29 cellular contexts compared by ENCODE assay signal in the genomic region with DNA sequence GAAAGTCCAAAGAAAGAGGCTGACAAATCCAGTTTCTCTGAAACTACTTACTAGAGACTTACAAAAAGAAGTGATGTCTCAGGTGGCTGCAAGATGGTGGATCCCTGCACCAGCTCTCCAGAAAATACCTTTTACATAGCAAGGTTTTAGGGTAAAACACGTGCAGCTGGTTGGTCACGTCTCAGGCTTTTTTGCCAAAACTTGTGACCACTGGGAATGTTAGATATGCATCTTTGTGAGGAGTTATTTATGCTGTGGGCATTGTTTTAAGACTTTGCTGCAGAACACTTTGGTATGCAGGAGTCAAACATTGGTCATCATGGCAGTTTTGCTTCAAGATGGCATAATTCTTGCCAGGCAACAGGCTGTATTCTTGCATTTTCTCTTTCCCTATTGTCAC.
"Had no signal": no experiment of that assay in that cellular context is flagged by ENCODE, and none has a peak within 500 bp of the region (broad histone marks: within the 10 kb centered on the region; RNA-seq: fewer than 3 reads in every experiment).

No MANE protein-coding gene starts in this region.

- H3K9me3 Mint-ChIP-seq: brain had no signal

- ATAC-seq: activated CD4-positive, CD25-positive, alpha-beta regulatory T cell treated with anti-CD3 and anti-CD28 coated beads, Interleukin-2, amount 50 U/mL, for 24 hours; activated CD8-positive, alpha-beta T cell treated with anti-CD3 and anti-CD28 coated beads for 36 hours; activated T-cell treated with anti-CD3 and anti-CD28 coated beads, Interleukin-2, amount 50 U/mL, for 72 hours had no signal

- H3K36me3 ChIP-seq: cardiac muscle cell, Peyer's patch, SJCRH30 had no signal

- H3K27me3 ChIP-seq: cardiac muscle cell, Peyer's patch, SJCRH30 had no signal

- H3K4me3 Mint-ChIP-seq: activated CD8-positive, alpha-beta T cell treated with anti-CD3 and anti-CD28 coated beads for 36 hours; activated T-cell treated with anti-CD3 and anti-CD28 coated beads, Interleukin-2, amount 50 U/mL, for 72 hours; brain; T-helper 2 cell treated with Interferon-gamma antibody and Interleukin-4, amounts not matched to agents 5 μg/mL and 100 μg/mL, for 36 hours had no signal

- H3K27ac Mint-ChIP-seq: activated CD8-positive, alpha-beta T cell treated with anti-CD3 and anti-CD28 coated beads for 36 hours; activated T-cell treated with anti-CD3 and anti-CD28 coated beads, Interleukin-2, amount 50 U/mL, for 72 hours; activated T-helper 2 cell treated with anti-CD3 and anti-CD28 coated beads, Interferon-gamma antibody, Interleukin-2, Interleukin-4, amounts not matched to agents 10 μg/mL and 5 μg/mL and 100 μg/mL, durations not matched to agents 14 hours and 24 hours and 36 hours; T-helper 2 cell treated with Interferon-gamma antibody and Interleukin-4, amounts not matched to agents 5 μg/mL and 100 μg/mL, for 36 hours had no signal

- H3K9me2 ChIP-seq: SK-N-SH had no signal

- H3K4me2 ChIP-seq: SK-N-SH had no signal

- H3K4me1 Mint-ChIP-seq: brain had no signal

- H3K36me3 Mint-ChIP-seq: brain had no signal

- H3K9ac ChIP-seq: SK-N-SH had no signal

- H3K4me1 ChIP-seq: Peyer's patch, SJCRH30 had no signal

- H3K4me3 ChIP-seq: cardiac muscle cell, Peyer's patch, SJCRH30 had no signal

- H3K27me3 Mint-ChIP-seq: activated CD8-positive, alpha-beta T cell treated with anti-CD3 and anti-CD28 coated beads for 36 hours had no signal

- H3K27ac ChIP-seq: cardiac muscle cell, Peyer's patch, RWPE1, SJCRH30 had no signal

- DNase-seq: activated CD4-positive, alpha-beta T cell treated with anti-CD3 and anti-CD28 coated beads for 4 hours; activated CD8-positive, alpha-beta memory T cell treated with anti-CD3 and anti-CD28 coated beads, Interleukin-2, amount 50 U/mL, for 4 hours; activated CD8-positive, alpha-beta T cell treated with anti-CD3 and anti-CD28 coated beads for 36 hours; activated gamma-delta T cell treated with Interleukin-2 at 50 U/mL for 16 hours; activated naive CD4-positive, alpha-beta T cell treated with anti-CD3 and anti-CD28 coated beads, Interleukin-2, amount 50 U/mL, for 16 hours; activated T-cell treated with anti-CD3 and anti-CD28 coated beads, Interleukin-2, amount 50 U/mL, for 72 hours; aorta; KBM-7; NCI-H1048; NCI-H146; NCI-H187 treated with DMSO at 0.1 percent for 48 hours; NCI-H2081 treated with DMSO at 0.1 percent for 48 hours; NCI-H2171; NCI-H2227 treated with DMSO at 0.1 percent for 48 hours; NCI-H446 treated with DMSO at 0.1 percent for 48 hours; NCI-H524 treated with DMSO at 0.1 percent for 48 hours; NCI-H82; NK-92 treated with Interleukin-12 subunit alpha and Interleukin-12 subunit beta, amount 100 ng/mL, for 24 hours; OCI-M1; Peyer's patch; Right ventricle myocardium superior; SJCRH30; SK-N-SH had no signal

- H3K9me3 ChIP-seq: Peyer's patch, SJCRH30, SK-N-SH had no signal
